Comparison of ENCODE assay signal across 1 cellular context in genomic region chr22:36110306-36110791, GRCh38.
TF ChIP-seq lines count a peak whose summit lies in the region.

No MANE protein-coding gene starts in this region.

TF ChIP-seq in GM23338, 12 proteins besides CTCF, POLR2A, EP300 and RAD21 (continued from another document):
- TF ChIP-seq ZNF462 (CRISPR knock-in tag; IDR thresholded peaks at IDR 0.05) (no peak), ZNF114 (CRISPR knock-in tag; IDR thresholded peaks at IDR 0.05) (no peak)
